ENCODE assay signal across 1 cellular context in genomic region chr1:2483026-2483425, GRCh38.
TF ChIP-seq lines count a peak whose summit lies in the region.

No MANE protein-coding gene starts in this region.

TF ChIP-seq in K562, 482 proteins besides CTCF, POLR2A, EP300 and RAD21:
- TF ChIP-seq ETS1 (conservative IDR thresholded peaks at IDR 0.05; ENCODE audit: control insufficient read depth, low read depth, low read length) (no peak), ZNF583 (CRISPR knock-in tag; IDR thresholded peaks at IDR 0.05) (no peak), NRF1 (conservative IDR thresholded peaks at IDR 0.05 in 1 of 2, IDR thresholded peaks at IDR 0.05 in 1 of 2) (peak; percentile 78 to 83), ARID1B (IDR thresholded peaks at IDR 0.05) (no peak), TFAP4 (CRISPR knock-in tag; IDR thresholded peaks at IDR 0.05; ENCODE audit: borderline replicate concordance) (peak; percentile 13; the same call in 1 of the 2 replicates)
- TF ChIP-seq, protein P1, sequence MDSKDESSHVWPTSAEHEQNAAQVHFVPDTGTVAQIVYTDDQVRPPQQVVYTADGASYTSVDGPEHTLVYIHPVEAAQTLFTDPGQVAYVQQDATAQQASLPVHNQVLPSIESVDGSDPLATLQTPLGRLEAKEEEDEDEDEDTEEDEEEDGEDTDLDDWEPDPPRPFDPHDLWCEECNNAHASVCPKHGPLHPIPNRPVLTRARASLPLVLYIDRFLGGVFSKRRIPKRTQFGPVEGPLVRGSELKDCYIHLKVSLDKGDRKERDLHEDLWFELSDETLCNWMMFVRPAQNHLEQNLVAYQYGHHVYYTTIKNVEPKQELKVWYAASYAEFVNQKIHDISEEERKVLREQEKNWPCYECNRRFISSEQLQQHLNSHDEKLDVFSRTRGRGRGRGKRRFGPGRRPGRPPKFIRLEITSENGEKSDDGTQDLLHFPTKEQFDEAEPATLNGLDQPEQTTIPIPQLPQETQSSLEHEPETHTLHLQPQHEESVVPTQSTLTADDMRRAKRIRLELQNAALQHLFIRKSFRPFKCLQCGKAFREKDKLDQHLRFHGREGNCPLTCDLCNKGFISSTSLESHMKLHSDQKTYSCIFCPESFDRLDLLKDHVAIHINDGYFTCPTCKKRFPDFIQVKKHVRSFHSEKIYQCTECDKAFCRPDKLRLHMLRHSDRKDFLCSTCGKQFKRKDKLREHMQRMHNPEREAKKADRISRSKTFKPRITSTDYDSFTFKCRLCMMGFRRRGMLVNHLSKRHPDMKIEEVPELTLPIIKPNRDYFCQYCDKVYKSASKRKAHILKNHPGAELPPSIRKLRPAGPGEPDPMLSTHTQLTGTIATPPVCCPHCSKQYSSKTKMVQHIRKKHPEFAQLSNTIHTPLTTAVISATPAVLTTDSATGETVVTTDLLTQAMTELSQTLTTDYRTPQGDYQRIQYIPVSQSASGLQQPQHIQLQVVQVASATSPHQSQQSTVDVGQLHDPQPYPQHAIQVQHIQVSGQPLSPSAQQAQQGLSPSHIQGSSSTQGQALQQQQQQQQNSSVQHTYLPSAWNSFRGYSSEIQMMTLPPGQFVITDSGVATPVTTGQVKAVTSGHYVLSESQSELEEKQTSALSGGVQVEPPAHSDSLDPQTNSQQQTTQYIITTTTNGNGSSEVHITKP (IDR thresholded peaks at IDR 0.05; ENCODE audit: partially characterized antibody): no peak
